8 cellular contexts compared by ENCODE assay signal in genomic region chr13:42041017-42041683, GRCh38. TPM values are rescaled to one million over a fixed set of nuclear protein-coding genes. Genes with fewer than 3 reads are reported as not detected.
DNase-seq lines count a peak whose midpoint lies in the region; ATAC-seq, FAIRE-seq and TF ChIP-seq lines count a peak whose summit lies in the region.

No MANE protein-coding gene starts in this region.

- no peak for TF ChIP-seq RAD21 in K562 (CRISPR knock-in tag; conservative IDR thresholded peaks at IDR 0.05 in 1 of 2, IDR thresholded peaks at IDR 0.05 in 1 of 2)

- H3K36me3 ChIP-seq in K562 (ENCODE audit: control insufficient read depth, insufficient read depth, low read length) (0 out of 3 replicates have a peak, but pooled peaks cover 3% of the 10 kb centered on the region), iPS-15b (ENCODE audit: control insufficient read depth, insufficient read depth, low read length) (no peaks in the 10 kb centered on the region), gastrocnemius medialis (no peaks in the 10 kb centered on the region)

- TF ChIP-seq EP300 in K562 (IDR thresholded peaks at IDR 0.05; ENCODE audit: low read length): no peak

- POLR2A ChIA-PET in K562 (lab: Yijun Ruan, JAX): no interaction called here

- H3K4me1 ChIP-seq in K562 (replicated peaks in 1 of 2; ENCODE audit: control insufficient read depth in 2 of 2, insufficient read depth in 2 of 2, low read length in 2 of 2): peaks cover 10 to 13% of the 10 kb centered on the region in 2 experiments; a peak in 4 of 5 replicates
- H3K4me1 ChIP-seq in iPS-15b (ENCODE audit: control insufficient read depth, insufficient read depth, low read length): peaks cover 2% of the 10 kb centered on the region
- H3K4me1 ChIP-seq in gastrocnemius medialis: peaks cover 0 to 10% of the 10 kb centered on the region in 2 donors

- H3K9me3 ChIP-seq in K562 (replicated peaks; ENCODE audit: control insufficient read depth, insufficient read depth, low read depth, low read length): no peaks in the 10 kb centered on the region
- H3K9me3 ChIP-seq in iPS-15b (ENCODE audit: control insufficient read depth, insufficient read depth, low read length): no peaks in the 10 kb centered on the region
- no peaks in the 10 kb centered on the region for H3K9me3 ChIP-seq in gastrocnemius medialis

- H3K9me1 ChIP-seq in K562 (ENCODE audit: control insufficient read depth, insufficient read depth, low read length): no peaks in the 10 kb centered on the region

- 0% methylated on average over 30 of the region's 58 CpGs for WGBS in K562 (ENCODE audit: insufficient coverage, low coverage, missing lambda C conversion rate)

- CTCF ChIA-PET in K562 (lab: Yijun Ruan, JAX; ENCODE audit: low intra/inter-chr PET ratio): interaction anchor here (1.4 kb wide), 1 partner anchor 136 kb away, joined by 3 read pairs; no protein-coding TSS in a partner anchor

- H3K4me3 ChIP-seq in K562 (peak overlapping the region; percentile 51), iPS-15b (ENCODE audit: low read depth, low read length) (peak overlapping the region; percentile 83), gastrocnemius medialis (peak overlapping the region; percentile 72 to 95 (median 73))

- FAIRE-seq in K562 (lab: Jason Lieb, UNC): no peak

- peak overlapping the region; percentile 87 for H2AFZ ChIP-seq in K562 (ENCODE audit: low read depth, low read length)

- no TSS peak for BruUV-seq in K562 (replicated peaks; lab: Mats Ljungman, UMichigan)

- H3K27ac ChIP-seq in K562 (ENCODE audit: extremely low read depth, low read depth, low read length) (peak overlapping the region; percentile 74), gastrocnemius medialis (peak overlapping the region; percentile 75 to 98 (median 84))

- peaks cover 21% of the 10 kb centered on the region for H3K79me2 ChIP-seq in K562 (ENCODE audit: control insufficient read depth, insufficient read depth, low read length)

- H4K20me1 ChIP-seq in K562 (replicated peaks; ENCODE audit: control insufficient read depth, insufficient read depth, low read length): no peaks in the 10 kb centered on the region

- no peaks in the 10 kb centered on the region for H3K27me3 ChIP-seq in K562 (ENCODE audit: control insufficient read depth in 2 of 2, insufficient read depth in 2 of 2, low read length in 2 of 2)
- H3K27me3 ChIP-seq in iPS-15b (ENCODE audit: control insufficient read depth, insufficient read depth, low read length): peaks cover 72% of the 10 kb centered on the region
- H3K27me3 ChIP-seq in gastrocnemius medialis: no peaks in the 10 kb centered on the region

- peak overlapping the region; percentile 79 for H3K4me2 ChIP-seq in K562 (ENCODE audit: insufficient read depth, low read length)

- intact Hi-C loops in K562 (cut with micrococcal nuclease) (loop anchor here (5.0 to 10.0 kb wide), 5 partner anchors 44 to 234 kb away; partner anchors contain the start of genes AKAP11 and VWA8), gastrocnemius medialis (cut with DNase I; ENCODE audit: low total_unique reads) (loop anchor here (1.0 to 10.0 kb wide), 5 partner anchors 81 to 976 kb away; partner anchors contain the start of genes NAA16 and WBP4)

- in situ Hi-C loops in K562 (cut with MboI): no loop called here
- in situ Hi-C loops in gastrocnemius medialis (cut with MboI; ENCODE audit: low sequenced_read_pairs in 4 of 4): loop anchor here in 1 of 4 donors (10.0 kb wide), 1 partner anchor 376 kb away; no protein-coding TSS in a partner anchor

- H3K9ac ChIP-seq in K562 (ENCODE audit: insufficient read depth in 1 of 2, low read depth in 2 of 2, low read length in 2 of 2) (peak overlapping the region; percentile 71 to 95), iPS-15b (ENCODE audit: low read depth, low read length) (peak overlapping the region; percentile 56)

- ATAC-seq in GM19455 (IDR thresholded peaks at IDR 0.05; ENCODE audit: unreplicated experiment): peak; percentile 35
- ATAC-seq in K562: peak; percentile 55
- ATAC-seq in gastrocnemius medialis: peak; percentile 39 to 43

- no peak for TF ChIP-seq CTCF in K562 (IDR thresholded peaks at IDR 0.05 in 2 of 3, conservative IDR thresholded peaks at IDR 0.05 in 1 of 3; ENCODE audit: insufficient read depth in 2 of 3, low read depth in 1 of 3, low read length in 3 of 3)
- no peak for TF ChIP-seq CTCF in gastrocnemius medialis (IDR thresholded peaks at IDR 0.05 in 4 of 5, conservative IDR thresholded peaks at IDR 0.05 in 1 of 5)

- DNase-seq in DMS 273 treated with DMSO at 0.1 percent for 48 hours (lab: John Stamatoyannopoulos, UW): peak; percentile 6
- peak; percentile 54 for DNase-seq in HT1080 (ENCODE audit: low read depth)
- peak; percentile 59 for DNase-seq in SK-N-DZ (ENCODE audit: low spot score)
- peak; percentile 22 to 55 (median 22) for DNase-seq in K562 (ENCODE audit: extremely low read depth in 1 of 4, low spot score in 3 of 4)
- peak; percentile 15 to 22 for DNase-seq in gastrocnemius medialis
- no peak for DNase-seq in cortex of kidney (lab: John Stamatoyannopoulos, UW)

- TF ChIP-seq POLR2A in K562 (conservative IDR thresholded peaks at IDR 0.05): 0 out of 2 replicates have a peak, but pooled peaks have one; percentile 29
- no peak for TF ChIP-seq POLR2A in gastrocnemius medialis (IDR thresholded peaks at IDR 0.05)

TF ChIP-seq in K562, 482 proteins besides CTCF, POLR2A, EP300 and RAD21 (continues in another document):
- TF ChIP-seq FOXA3 (CRISPR knock-in tag; conservative IDR thresholded peaks at IDR 0.05 in 1 of 2, IDR thresholded peaks at IDR 0.05 in 1 of 2) (0 out of 4 replicates have a peak, but pooled peaks of 1 of the 2 experiments have one; percentile 24), ARID4B (CRISPR knock-in tag; IDR thresholded peaks at IDR 0.05) (0 out of 2 replicates have a peak, but pooled peaks have one; percentile 36), HNRNPLL (IDR thresholded peaks at IDR 0.05; ENCODE audit: low read depth, low read length, poor library complexity, severe bottlenecking) (peak; percentile 7), PTBP1 (IDR thresholded peaks at IDR 0.05; ENCODE audit: low read depth, low read length) (no peak), ZNF561 (CRISPR knock-in tag; conservative IDR thresholded peaks at IDR 0.05) (no peak)

RNA-seq across cellular contexts. Expression of gene DGKH, which starts 7.3 kb away (rescaled TPM):
- 9.9 and 10.3 TPM in 2 replicates for total RNA-seq in HT1080 (2014; rRNA removed; shearing (Covaris generic))
- 5.3 and 6.3 TPM in 2 replicates for polyA plus RNA-seq in HT1080 (2015; cell fraction: cytosol; rRNA removed)
- 8.9 and 9.3 TPM in 2 replicates for polyA plus RNA-seq in HT1080 (2015; cell fraction: nucleus; rRNA removed)
- polyA plus RNA-seq in SK-N-DZ (2014; cell fraction: cytosol; rRNA removed): 5.8 and 6.9 TPM in 2 replicates
- polyA plus RNA-seq in SK-N-DZ (2014; cell fraction: nucleus; rRNA removed): 10.0 and 10.7 TPM in 2 replicates
- 12.5 and 31.3 TPM in 2 replicates for total RNA-seq in K562 (2011; cell fraction: chromatin; rRNA removed; ENCODE audit: low replicate concordance)
- total RNA-seq in K562 (2011; cell fraction: nucleolus; rRNA removed): 5.2 and 5.9 TPM in 2 replicates
- total RNA-seq in K562 (2011; cell fraction: nucleoplasm; rRNA removed): 16.3 and 34.4 TPM in 2 replicates
- 2.0 TPM in 2 replicates for total RNA-seq in K562 (2014; rRNA removed)
- total RNA-seq in K562 (2014; rRNA removed; fragmentation: Illumina TruSeq; extraction: Trizol): 4.4 and 5.7 TPM in 2 replicates
- 3.3 and 3.5 TPM in 2 replicates for total RNA-seq in K562 (2015; rRNA removed; fragmentation: Illumina TruSeq; extraction: Trizol)
- 3.9 and 4.1 TPM in 2 replicates for total RNA-seq in K562 (2021)
- 2.7 and 3.1 TPM in 2 replicates for polyA plus RNA-seq in K562 (2011; rRNA removed)
- 0.76 and 1.4 TPM in 2 replicates for polyA plus RNA-seq in K562 (2011; cell fraction: cytosol; rRNA removed)
- polyA plus RNA-seq in K562 (2011; cell fraction: nucleus; rRNA removed): 3.7 and 4.1 TPM in 2 replicates
- 1.5 and 1.8 TPM in 2 replicates for polyA plus RNA-seq in K562 (2012)
- 2.5 and 3.6 TPM in 2 replicates for polyA plus RNA-seq in K562 (2014; fragmentation: Illumina TruSeq; extraction: Trizol)
- polyA plus RNA-seq in K562 (2014; fragmentation: Nextera tagmentation; extraction: Ambion mirVana): under 1 TPM; 0.38 to 0.77 TPM
- 1.5 and 1.6 TPM in 2 replicates for polyA plus RNA-seq in K562 (2014; rRNA removed)
- polyA minus RNA-seq in K562 (2011; rRNA and poly(A)+ RNA removed): 15.6 and 19.6 TPM in 2 replicates
- polyA minus RNA-seq in K562 (2011; cell fraction: cytosol; rRNA and poly(A)+ RNA removed): 3.5 and 3.6 TPM in 2 replicates
- 6.2 and 12.8 TPM in 2 replicates for polyA minus RNA-seq in K562 (2011; cell fraction: nucleus; rRNA and poly(A)+ RNA removed)
- 1 to 10 TPM; 2.2 to 3.7 (median 3.0) TPM for total RNA-seq in gastrocnemius medialis
